Comparison of ENCODE assay signal across 9 cellular contexts in the genomic region with DNA sequence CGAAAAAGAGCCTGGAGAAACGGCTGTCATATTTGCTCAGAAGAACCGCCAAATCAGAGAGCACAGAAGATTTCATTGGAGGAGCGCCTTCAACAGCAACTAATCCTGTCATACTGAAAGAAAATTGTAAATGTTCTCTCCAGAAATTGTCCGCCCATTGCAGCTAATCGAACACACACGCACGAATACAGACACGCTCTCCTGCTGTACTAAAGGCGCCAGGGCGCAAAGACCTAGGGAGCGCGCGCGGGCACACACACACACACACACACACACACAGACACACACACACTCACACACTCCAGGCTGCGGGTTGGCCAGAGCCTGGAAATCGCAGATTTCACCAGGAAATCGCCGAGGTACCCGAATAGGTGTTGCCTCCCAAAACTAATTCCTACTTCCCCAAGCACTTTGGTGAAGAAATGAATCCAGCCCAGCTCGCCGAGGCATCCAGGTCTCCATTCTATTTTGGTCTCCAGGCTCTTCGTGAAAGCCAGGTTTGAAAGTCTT. TPM values are rescaled to one million over a fixed set of nuclear protein-coding genes. Genes with fewer than 3 reads are reported as not detected.
DNase-seq lines count a peak whose midpoint lies in the region; ATAC-seq and TF ChIP-seq lines count a peak whose summit lies in the region.
"Had no signal": no experiment of that assay in that cellular context is flagged by ENCODE, and none has a peak within 500 bp of the region (broad histone marks: within the 10 kb centered on the region; RNA-seq: fewer than 3 reads in every experiment).

Gene CHRM2 (plus strand): TSS at position 157 of the 510 bp plus-strand sequence. CDS start 146,214 bp downstream, outside the sequence.

- H3K9me2 ChIP-seq in GM23248 (ENCODE audit: insufficient read depth) = no peaks in the 10 kb centered on the region

- CTCF ChIA-PET in activated CD4-positive, alpha-beta memory T cell treated with anti-CD3 and anti-CD28 coated beads, Interleukin-2, amount 10 ng/mL, durations not matched to agents 7 days and 5 days (lab: Charles Lee) = no interaction called here

- no peak within 1 kb of the TSS for H3K4me3 Mint-ChIP-seq in activated CD4-positive, alpha-beta memory T cell treated with anti-CD3 and anti-CD28 coated beads, Interleukin-2, amount 10 ng/mL, durations not matched to agents 7 days and 5 days
- H3K4me3 Mint-ChIP-seq: activated CD8-positive, alpha-beta T cell treated with anti-CD3 and anti-CD28 coated beads for 36 hours had no signal

- TF ChIP-seq CTCF in WERI-Rb-1 (IDR thresholded peaks at IDR 0.05; ENCODE audit: low read depth, low read length) (no peak), heart right ventricle (IDR thresholded peaks at IDR 0.05) (no peak)

- H4K20me1 ChIP-seq in GM23248 (ENCODE audit: insufficient read depth) = no peaks in the 10 kb centered on the region

- no peaks in the 10 kb centered on the region for H3K79me2 ChIP-seq in GM23248 (ENCODE audit: insufficient read depth)

- no peak within 1 kb of the TSS for H3K27ac Mint-ChIP-seq in activated CD4-positive, alpha-beta memory T cell treated with anti-CD3 and anti-CD28 coated beads, Interleukin-2, amount 10 ng/mL, durations not matched to agents 7 days and 5 days
- H3K27ac Mint-ChIP-seq: activated CD8-positive, alpha-beta T cell treated with anti-CD3 and anti-CD28 coated beads for 36 hours had no signal

- H3K27me3 ChIP-seq in GM23248 (replicated peaks; ENCODE audit: insufficient read depth) (peaks cover 34% of the 10 kb centered on the region), WERI-Rb-1 (ENCODE audit: insufficient read depth, low read depth, severe bottlenecking) (peaks cover 47% of the 10 kb centered on the region), heart right ventricle (peaks cover 0 to 41% (median 26%) of the 10 kb centered on the region in 7 donors)

- no peaks in the 10 kb centered on the region for H3K9me3 Mint-ChIP-seq in activated CD4-positive, alpha-beta memory T cell treated with anti-CD3 and anti-CD28 coated beads, Interleukin-2, amount 10 ng/mL, durations not matched to agents 7 days and 5 days
- H3K9me3 Mint-ChIP-seq: activated CD8-positive, alpha-beta T cell treated with anti-CD3 and anti-CD28 coated beads for 36 hours had no signal

- peak; percentile 11 to 68 (median 54) for ATAC-seq in heart right ventricle
- ATAC-seq: activated CD8-positive, alpha-beta T cell treated with anti-CD3 and anti-CD28 coated beads for 36 hours had no signal

- no peak within 1 kb of the TSS for H3K27ac ChIP-seq in GM23248
- no peak within 1 kb of the TSS for H3K27ac ChIP-seq in WERI-Rb-1
- peak within 1 kb of the TSS; percentile 40 to 92 (median 82) for H3K27ac ChIP-seq in heart right ventricle

- peak within 1 kb of the TSS; percentile 78 for H2AFZ ChIP-seq in GM23248

- in situ Hi-C loops in GM23248 (cut with MboI) = no loop called here

- peak within 1 kb of the TSS; percentile 93 for H3K4me2 ChIP-seq in GM23248 (ENCODE audit: unreplicated experiment)

- H3K4me3 ChIP-seq in GM23248 (peak within 1 kb of the TSS; percentile 71), WERI-Rb-1 (ENCODE audit: low read depth, low read length) (peak within 1 kb of the TSS; percentile 69), heart right ventricle (peak within 1 kb of the TSS; percentile 47 to 67 (median 57))

- intact Hi-C loops in heart right ventricle (cut with DNase I) (loop anchor here in 2 of 10 donors (10.0 kb wide), 2 partner anchors 286 to 834 kb away; no protein-coding TSS in a partner anchor), posterior cingulate gyrus (cut with DNase I) (no loop called here)

- no peaks in the 10 kb centered on the region for H3K9me3 ChIP-seq in GM23248 (ENCODE audit: low read depth)
- H3K9me3 ChIP-seq in WERI-Rb-1 (ENCODE audit: severe bottlenecking) = no peaks in the 10 kb centered on the region
- H3K9me3 ChIP-seq in heart right ventricle = no peaks in the 10 kb centered on the region

- H3K4me1 ChIP-seq in GM23248 (ENCODE audit: insufficient read depth) (no peaks in the 10 kb centered on the region), heart right ventricle (peaks cover 0 to 41% (median 5%) of the 10 kb centered on the region in 9 donors)

- H3K36me3 ChIP-seq in GM23248 (ENCODE audit: low read depth) = no peaks in the 10 kb centered on the region
- H3K36me3 ChIP-seq in WERI-Rb-1 = no peaks in the 10 kb centered on the region
- H3K36me3 ChIP-seq in heart right ventricle = no peaks in the 10 kb centered on the region

- POLR2A ChIA-PET in activated CD4-positive, alpha-beta memory T cell treated with anti-CD3 and anti-CD28 coated beads, Interleukin-2, amount 10 ng/mL, durations not matched to agents 7 days and 5 days (lab: Charles Lee) = no interaction called here

- H3K9ac ChIP-seq in GM23248 = peak within 1 kb of the TSS; percentile 32; the same call in 1 of the 2 replicates

- no peaks in the 10 kb centered on the region for H3K36me3 Mint-ChIP-seq in activated CD4-positive, alpha-beta memory T cell treated with anti-CD3 and anti-CD28 coated beads, Interleukin-2, amount 10 ng/mL, durations not matched to agents 7 days and 5 days (ENCODE audit: low read depth)

- H3K4me1 Mint-ChIP-seq in activated CD4-positive, alpha-beta memory T cell treated with anti-CD3 and anti-CD28 coated beads, Interleukin-2, amount 10 ng/mL, durations not matched to agents 7 days and 5 days = no peaks in the 10 kb centered on the region

- peaks cover 26% of the 10 kb centered on the region for H3K27me3 Mint-ChIP-seq in activated CD4-positive, alpha-beta memory T cell treated with anti-CD3 and anti-CD28 coated beads, Interleukin-2, amount 10 ng/mL, durations not matched to agents 7 days and 5 days

- H3F3A ChIP-seq in GM23248 (ENCODE audit: insufficient read depth) = no peaks in the 10 kb centered on the region

- DNase-seq in GM23248 = peak; percentile 42
- peak; percentile 38 for DNase-seq in WERI-Rb-1
- peak in 1 of 2 donors; percentile 30 for DNase-seq in heart right ventricle
- peak in 8 of 10 donors; percentile 7 to 82 (median 25) for DNase-seq in posterior cingulate gyrus
- no peak for DNase-seq in activated effector memory CD4-positive, alpha-beta T cell treated with anti-CD3 and anti-CD28 coated beads, Interleukin-2, amount 50 U/mL, for 16 hours
- DNase-seq in NCI-H446 (lab: John Stamatoyannopoulos, UW) = no peak
- no peak for DNase-seq in activated CD4-positive, alpha-beta memory T cell treated with anti-CD3 and anti-CD28 coated beads, Interleukin-2, amount 10 ng/mL, durations not matched to agents 7 days and 5 days
- DNase-seq in stimulated activated CD4-positive, alpha-beta T cell treated with anti-CD3 and anti-CD28 coated beads, Interleukin-1b, Interleukin-23, amount 100 ng/mL, for 48 hours = no peak
- DNase-seq: activated CD8-positive, alpha-beta T cell treated with anti-CD3 and anti-CD28 coated beads for 36 hours had no signal

- 1 to 3% methylated on average over 23 of the region's 23 CpGs for WGBS in GM23248 (ENCODE audit: low coverage in 1 of 2, low lambda C conversion rate in 2 of 2, missing lambda C conversion rate in 2 of 2), 2 experiments
- 1% methylated on average over 23 of the region's 23 CpGs for WGBS in heart right ventricle, 2 donors

RNA-seq across cellular contexts. Expression of gene CHRM2, which starts in this region (rescaled TPM):
- 3.7 and 5.2 TPM in 2 replicates for total RNA-seq in GM23248 (2014; rRNA removed; shearing (Covaris generic))
- 1.8 TPM in 2 replicates for polyA plus RNA-seq in GM23248 (2016; fragmentation: Nextera tagmentation; extraction: Ambion mirVana)
- total RNA-seq in heart right ventricle = 100 to 1,000 TPM in 2 of 10 donors, 10 to 100 TPM in 8; 24.8 to 108 (median 78.0) TPM
- 10 to 100 TPM; 11.7 to 30.8 TPM for polyA plus RNA-seq in heart right ventricle
- not detected for total RNA-seq in activated CD4-positive, alpha-beta memory T cell treated with anti-CD3 and anti-CD28 coated beads, Interleukin-2, amount 10 ng/mL, durations not matched to agents 7 days and 5 days
- total RNA-seq: activated CD8-positive, alpha-beta T cell treated with anti-CD3 and anti-CD28 coated beads for 36 hours had no signal

Comparison
In these comparisons a context has a peak if more than half of its experiments do, and no peak if none do; other contexts are left out.
1. DNase-seq: peak in GM23248 (single experiment), WERI-Rb-1 (single experiment) and posterior cingulate gyrus (8 of 10); none in activated effector memory CD4-positive, alpha-beta T cell treated with anti-CD3 and anti-CD28 coated beads, Interleukin-2, amount 50 U/mL, for 16 hours (single experiment), NCI-H446 (0 of 2), activated CD4-positive, alpha-beta memory T cell treated with anti-CD3 and anti-CD28 coated beads, Interleukin-2, amount 10 ng/mL, durations not matched to agents 7 days and 5 days (single experiment) and stimulated activated CD4-positive, alpha-beta T cell treated with anti-CD3 and anti-CD28 coated beads, Interleukin-1b, Interleukin-23, amount 100 ng/mL, for 48 hours (single experiment).
2. H3K27ac ChIP-seq: peak in heart right ventricle (10 of 10); none in GM23248 (single experiment) and WERI-Rb-1 (single experiment).
3. Peak in every context shown above with its lines, with median percentiles within 50 percentile points of each other: H3K4me3 ChIP-seq.